In genomic region chr6:85675030-85675819, GRCh38 we compare ENCODE assay signal across 8 cellular contexts.
DNase-seq lines count a peak whose midpoint lies in the region; ATAC-seq and TF ChIP-seq lines count a peak whose summit lies in the region.

No MANE protein-coding gene starts in this region.

- no peaks in the 10 kb centered on the region for H3K27me3 ChIP-seq in SU-DHL-6 (ENCODE audit: low read length)

- no peaks in the 10 kb centered on the region for H3K9me3 ChIP-seq in SU-DHL-6 (ENCODE audit: insufficient read depth, low read length)

- peaks cover 33% of the 10 kb centered on the region for H3K36me3 ChIP-seq in SU-DHL-6 (ENCODE audit: low read length)

- peaks cover 64% of the 10 kb centered on the region for H3K4me1 Mint-ChIP-seq in T-helper 1 cell treated with Interleukin-12 subunit alpha and Interleukin-12 subunit beta and Interleukin-4 antibody, amounts not matched to agents 30 μg/mL and 1 μg/mL, for 36 hours (ENCODE audit: low read depth)

- DNase-seq in T-helper 1 cell (no peak), fibroblast of mammary gland (ENCODE audit: low read depth) (peak; percentile 85), caudate nucleus (lab: John Stamatoyannopoulos, UW) (no peak), amygdala (lab: John Stamatoyannopoulos, UW) (no peak)
- peak; percentile 23 for DNase-seq in stimulated activated naive CD8-positive, alpha-beta T cell treated with anti-CD3 and anti-CD28 coated beads, Interleukin-15, Interleukin-2, amounts not matched to agents 100 U/mL and 50 U/mL, for 24 hours
- no peak for DNase-seq in stimulated activated naive CD4-positive, alpha-beta T cell treated with Interleukin-2 at 50 U/mL for 16 hours (lab: John Stamatoyannopoulos, UW)

- H3K36me3 Mint-ChIP-seq in T-helper 1 cell treated with Interleukin-12 subunit alpha and Interleukin-12 subunit beta and Interleukin-4 antibody, amounts not matched to agents 30 μg/mL and 1 μg/mL, for 36 hours (ENCODE audit: low read depth) = peaks cover 57% of the 10 kb centered on the region

- peaks cover 75% of the 10 kb centered on the region for H3F3A ChIP-seq in SU-DHL-6 (ENCODE audit: insufficient read depth)

- H3K9me2 ChIP-seq in SU-DHL-6 (replicated peaks; ENCODE audit: insufficient read depth, low read length) = no peaks in the 10 kb centered on the region

- peak overlapping the region; percentile 98 for H3K9ac ChIP-seq in SU-DHL-6 (ENCODE audit: low read length)

- H3K27ac Mint-ChIP-seq in T-helper 1 cell treated with Interleukin-12 subunit alpha and Interleukin-12 subunit beta and Interleukin-4 antibody, amounts not matched to agents 30 μg/mL and 1 μg/mL, for 36 hours = no peak overlapping the region

- no peak overlapping the region for H2AFZ ChIP-seq in SU-DHL-6 (ENCODE audit: low read depth, low read length, severe bottlenecking)

- H3K4me2 ChIP-seq in SU-DHL-6 (ENCODE audit: low read depth, low read length, poor library complexity, severe bottlenecking) = peak overlapping the region; percentile 96

- H3K4me3 Mint-ChIP-seq in T-helper 1 cell treated with Interleukin-12 subunit alpha and Interleukin-12 subunit beta and Interleukin-4 antibody, amounts not matched to agents 30 μg/mL and 1 μg/mL, for 36 hours = peak overlapping the region; percentile 94

- peaks cover 49% of the 10 kb centered on the region for H3K79me2 ChIP-seq in SU-DHL-6 (ENCODE audit: insufficient read depth, low read length)

- H3K27ac ChIP-seq in SU-DHL-6 (ENCODE audit: low read depth, low read length) (peak overlapping the region; percentile 76), caudate nucleus (ENCODE audit: low read depth, low read length) (no peak overlapping the region)

- TF ChIP-seq CTCF in SU-DHL-6 (IDR thresholded peaks at IDR 0.05; ENCODE audit: insufficient read depth, low read length, poor library complexity, severe bottlenecking) = no peak
- TF ChIP-seq CTCF in fibroblast of mammary gland (conservative IDR thresholded peaks at IDR 0.05; ENCODE audit: control insufficient read depth, insufficient read depth, low read depth, low read length) = no peak

- no peaks in the 10 kb centered on the region for H3K9me3 Mint-ChIP-seq in T-helper 1 cell treated with Interleukin-12 subunit alpha and Interleukin-12 subunit beta and Interleukin-4 antibody, amounts not matched to agents 30 μg/mL and 1 μg/mL, for 36 hours

- H3K4me3 ChIP-seq in SU-DHL-6 (ENCODE audit: insufficient read depth, low read length, poor library complexity, severe bottlenecking) (peak overlapping the region; percentile 82), fibroblast of mammary gland (ENCODE audit: control insufficient read depth, low read depth, low read length) (peak overlapping the region; percentile 99)

- H3K27me3 Mint-ChIP-seq in T-helper 1 cell treated with Interleukin-12 subunit alpha and Interleukin-12 subunit beta and Interleukin-4 antibody, amounts not matched to agents 30 μg/mL and 1 μg/mL, for 36 hours (ENCODE audit: low read depth) = no peaks in the 10 kb centered on the region

- ATAC-seq in stimulated activated naive CD8-positive, alpha-beta T cell treated with anti-CD3 and anti-CD28 coated beads, Interleukin-15, Interleukin-2, amounts not matched to agents 100 U/mL and 50 U/mL, for 24 hours = no peak

- H4K20me1 ChIP-seq in SU-DHL-6 (ENCODE audit: low read depth, low read length) = peaks cover 41% of the 10 kb centered on the region

Comparison
In these comparisons a context has a peak if more than half of its experiments do, and no peak if none do; other contexts are left out.
1. DNase-seq: peak in fibroblast of mammary gland (single experiment) and stimulated activated naive CD8-positive, alpha-beta T cell treated with anti-CD3 and anti-CD28 coated beads, Interleukin-15, Interleukin-2, amounts not matched to agents 100 U/mL and 50 U/mL, for 24 hours (single experiment); none in T-helper 1 cell (0 of 5), caudate nucleus (0 of 61), amygdala (0 of 56) and stimulated activated naive CD4-positive, alpha-beta T cell treated with Interleukin-2 at 50 U/mL for 16 hours (single experiment).